Comparison of ENCODE assay signal across 8 cellular contexts in the genomic region with DNA sequence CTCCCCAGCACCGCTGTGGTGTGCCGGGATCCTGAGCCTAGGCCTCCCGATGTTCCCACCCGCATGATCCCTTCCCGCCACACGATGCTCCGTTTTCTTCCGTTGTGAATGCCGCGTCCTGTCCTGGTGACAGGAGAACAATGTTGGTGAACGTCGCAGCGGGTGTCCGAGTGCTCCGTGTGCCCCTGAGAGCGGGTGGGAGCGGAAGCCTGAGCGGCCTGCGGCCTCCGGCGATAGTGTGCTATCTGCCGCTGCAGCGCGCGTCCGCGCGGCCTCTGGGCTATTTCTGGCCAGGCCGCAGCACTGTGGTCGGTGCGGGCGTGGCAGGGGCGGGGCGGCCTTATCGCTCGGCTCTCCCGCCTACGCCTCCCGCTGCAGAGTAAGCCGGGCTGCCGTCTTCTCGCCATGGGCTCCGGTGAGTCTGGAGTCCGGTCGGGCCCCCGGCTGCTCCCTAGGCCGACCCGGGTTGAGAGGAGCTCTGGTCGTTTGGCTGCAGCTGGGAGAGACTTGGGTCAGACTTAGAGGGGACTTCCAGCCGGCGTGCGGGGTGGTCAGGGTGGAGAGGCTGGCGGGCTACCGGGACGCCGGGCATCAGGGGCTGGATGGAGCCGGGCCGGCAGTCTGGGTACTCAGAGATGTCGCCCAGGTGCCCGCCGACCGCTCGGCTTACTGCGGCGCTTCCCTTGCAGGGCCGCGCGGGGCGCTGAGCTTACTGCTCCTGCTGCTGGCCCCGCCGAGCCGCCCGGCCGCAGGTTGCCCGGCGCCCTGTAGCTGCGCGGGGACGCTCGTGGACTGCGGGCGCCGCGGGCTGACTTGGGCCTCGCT. TPM values are rescaled to one million over a fixed set of nuclear protein-coding genes. Genes with fewer than 3 reads are reported as not detected.
DNase-seq lines count a peak whose midpoint lies in the region; ATAC-seq and TF ChIP-seq lines count a peak whose summit lies in the region.

A gene (plus strand): TSS at position 375 of the 825 bp plus-strand sequence. CDS start 31 bp downstream, at position 406.

- peaks cover 4 to 21% of the 10 kb centered on the region in 2 donors for H3K4me1 ChIP-seq in thyroid gland

- peak in 2 of 6 experiments; percentile 12 to 23 for TF ChIP-seq CTCF in thyroid gland (IDR thresholded peaks at IDR 0.05)

- H3K27me3 Mint-ChIP-seq in activated naive CD8-positive, alpha-beta T cell treated with anti-CD3 and anti-CD28 coated beads for 36 hours: peaks cover 58% of the 10 kb centered on the region

- no peak within 1 kb of the TSS for H3K4me3 ChIP-seq in thyroid gland (replicated peaks in 1 of 3)

- ATAC-seq in HG02763 (IDR thresholded peaks at IDR 0.05; ENCODE audit: unreplicated experiment): no peak

- H3K27ac ChIP-seq in thyroid gland: no peak within 1 kb of the TSS

- intact Hi-C loops in thyroid gland (cut with DNase I): no loop called here

- peak; percentile 71 for DNase-seq in activated effector memory CD4-positive, alpha-beta T cell treated with anti-CD3 and anti-CD28 coated beads, Interleukin-2, amount 50 U/mL, for 16 hours
- no peak for DNase-seq in activated effector memory CD4-positive, alpha-beta T cell treated with Interleukin-2 at 50 U/mL for 16 hours
- DNase-seq in activated naive CD8-positive, alpha-beta T cell treated with anti-CD3 and anti-CD28 coated beads for 36 hours: peak; percentile 59
- DNase-seq in left kidney (ENCODE audit: low read depth, low spot score): peak; percentile 80
- DNase-seq in thyroid gland: peak; percentile 19 to 41
- no peak for DNase-seq in NCI-H187 (lab: John Stamatoyannopoulos, UW)
- DNase-seq in ureter (ENCODE audit: low spot score): no peak

- no peaks in the 10 kb centered on the region for H3K27me3 ChIP-seq in thyroid gland

- H3K36me3 Mint-ChIP-seq in activated naive CD8-positive, alpha-beta T cell treated with anti-CD3 and anti-CD28 coated beads for 36 hours: no peaks in the 10 kb centered on the region

- H3K4me1 Mint-ChIP-seq in activated naive CD8-positive, alpha-beta T cell treated with anti-CD3 and anti-CD28 coated beads for 36 hours: peaks cover 11% of the 10 kb centered on the region

- no peaks in the 10 kb centered on the region for H3K9me3 Mint-ChIP-seq in activated naive CD8-positive, alpha-beta T cell treated with anti-CD3 and anti-CD28 coated beads for 36 hours

- TF ChIP-seq POLR2A in thyroid gland (IDR thresholded peaks at IDR 0.05): no peak

- 29 to 69% methylated on average over 26 to 48 of the region's 85 CpGs for WGBS in thyroid gland, 2 donors

- no peak within 1 kb of the TSS for H3K27ac Mint-ChIP-seq in activated naive CD8-positive, alpha-beta T cell treated with anti-CD3 and anti-CD28 coated beads for 36 hours

- peaks cover 0 to 12% of the 10 kb centered on the region in 2 donors for H3K36me3 ChIP-seq in thyroid gland

- H3K9me3 ChIP-seq in thyroid gland: no peaks in the 10 kb centered on the region

- peak within 1 kb of the TSS; percentile 22 for H3K4me3 Mint-ChIP-seq in activated naive CD8-positive, alpha-beta T cell treated with anti-CD3 and anti-CD28 coated beads for 36 hours

RNA-seq across cellular contexts. Expression of the gene that starts here (rescaled TPM):
- total RNA-seq in activated naive CD8-positive, alpha-beta T cell treated with anti-CD3 and anti-CD28 coated beads for 36 hours: not detected
- total RNA-seq in thyroid gland: 1 to 10 TPM; 1.5 to 6.6 (median 3.1) TPM
- 2.1 TPM for total RNA-seq in ureter

Comparison
In these comparisons a context has a peak if more than half of its experiments do, and no peak if none do; other contexts are left out.
1. DNase-seq: peak in activated effector memory CD4-positive, alpha-beta T cell treated with anti-CD3 and anti-CD28 coated beads, Interleukin-2, amount 50 U/mL, for 16 hours (single experiment), left kidney (single experiment) and thyroid gland (2 of 2); none in activated effector memory CD4-positive, alpha-beta T cell treated with Interleukin-2 at 50 U/mL for 16 hours (single experiment), NCI-H187 (0 of 2) and ureter (single experiment).
2. Peak in DNase-seq in activated naive CD8-positive, alpha-beta T cell treated with anti-CD3 and anti-CD28 coated beads for 36 hours; RNA of the gene not detected or under 1 TPM.